Comparison of ENCODE assay signal across 8 cellular contexts in the genomic region with DNA sequence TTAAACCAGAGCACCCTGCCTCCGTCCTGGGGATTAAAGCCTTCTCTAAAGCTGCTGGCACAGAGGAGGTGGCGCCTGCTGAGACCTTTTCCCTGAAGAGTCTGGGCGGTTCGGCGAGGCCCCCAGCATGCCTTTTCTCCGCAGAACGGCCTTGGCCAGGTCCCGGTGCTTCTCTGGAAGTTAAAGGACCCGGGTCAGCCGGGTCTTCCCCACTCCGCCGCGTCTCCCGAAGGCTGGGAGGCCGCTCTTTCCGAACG. TPM values are rescaled to one million over a fixed set of nuclear protein-coding genes. Genes with fewer than 3 reads are reported as not detected.
DNase-seq lines count a peak whose midpoint lies in the region; ATAC-seq and TF ChIP-seq lines count a peak whose summit lies in the region.

No MANE protein-coding gene starts in this region.

- intact Hi-C loops in activated T-helper 2 cell treated with anti-CD3 and anti-CD28 coated beads, Interferon-gamma antibody, Interleukin-2, Interleukin-4, amounts not matched to agents 10 μg/mL and 5 μg/mL and 100 μg/mL, durations not matched to agents 14 hours and 24 hours and 36 hours (cut with micrococcal nuclease), result loop anchor here (2.0 to 5.0 kb wide), 3 partner anchors 15 to 46 kb away; partner anchors contain the start of genes MPI and SCAMP2

- H3K4me3 ChIP-seq in gastroesophageal sphincter, result peak overlapping the region; percentile 83 to 84
- peak overlapping the region; percentile 74 for H3K4me3 ChIP-seq in parathyroid adenoma (ENCODE audit: low read depth, low read length)

- CTCF ChIA-PET in activated CD8-positive, alpha-beta memory T cell treated with anti-CD3 and anti-CD28 coated beads, Interleukin-2, amount 10 ng/mL, durations not matched to agents 7 days and 5 days (lab: Charles Lee), result interaction anchor here (0.7 to 9.0 kb wide), 26 partner anchors 10 to 283 kb away, joined by 3 to 101 read pairs (median 4); partner anchors contain the start of genes MPI, RPP25 and SCAMP2

- peaks cover 39% of the 10 kb centered on the region for H3K4me1 Mint-ChIP-seq in activated CD8-positive, alpha-beta memory T cell treated with anti-CD3 and anti-CD28 coated beads, Interleukin-2, amount 10 ng/mL, durations not matched to agents 7 days and 5 days
- H3K4me1 Mint-ChIP-seq in activated T-helper 2 cell treated with anti-CD3 and anti-CD28 coated beads, Interferon-gamma antibody, Interleukin-2, Interleukin-4, amounts not matched to agents 10 μg/mL and 5 μg/mL and 100 μg/mL, durations not matched to agents 14 hours and 24 hours and 36 hours (ENCODE audit: low read depth), result peaks cover 33% of the 10 kb centered on the region

- TF ChIP-seq EP300 in gastroesophageal sphincter (IDR thresholded peaks at IDR 0.05), result no peak

- no peaks in the 10 kb centered on the region for H3K27me3 ChIP-seq in gastroesophageal sphincter
- H3K27me3 ChIP-seq in parathyroid adenoma (ENCODE audit: control insufficient read depth, insufficient read depth, low read length), result no peaks in the 10 kb centered on the region

- H3K27ac ChIP-seq in gastroesophageal sphincter, result peak overlapping the region; percentile 85 to 99 (median 96)
- peak overlapping the region; percentile 90 for H3K27ac ChIP-seq in parathyroid adenoma

- TF ChIP-seq POLR2A in gastroesophageal sphincter (IDR thresholded peaks at IDR 0.05), result no peak

- H3K4me3 Mint-ChIP-seq in activated CD8-positive, alpha-beta memory T cell treated with anti-CD3 and anti-CD28 coated beads, Interleukin-2, amount 10 ng/mL, durations not matched to agents 7 days and 5 days, result peak overlapping the region; percentile 93
- peak overlapping the region; percentile 91 for H3K4me3 Mint-ChIP-seq in activated T-helper 2 cell treated with anti-CD3 and anti-CD28 coated beads, Interferon-gamma antibody, Interleukin-2, Interleukin-4, amounts not matched to agents 10 μg/mL and 5 μg/mL and 100 μg/mL, durations not matched to agents 14 hours and 24 hours and 36 hours (ENCODE audit: low read depth)

- DNase-seq in activated CD8-positive, alpha-beta memory T cell treated with anti-CD3 and anti-CD28 coated beads, Interleukin-2, amount 10 ng/mL, durations not matched to agents 7 days and 5 days, result peak; percentile 56
- DNase-seq in activated CD8-positive, alpha-beta memory T cell treated with anti-CD3 and anti-CD28 coated beads, Interleukin-2, amount 50 U/mL, for 48 hours, result no peak
- peak; percentile 28 for DNase-seq in activated T-helper 2 cell treated with anti-CD3 and anti-CD28 coated beads, Interferon-gamma antibody, Interleukin-2, Interleukin-4, amounts not matched to agents 10 μg/mL and 5 μg/mL and 100 μg/mL, durations not matched to agents 14 hours and 24 hours and 36 hours (ENCODE audit: low spot score)
- no peak for DNase-seq in GDM1 (lab: John Stamatoyannopoulos, UW)

- H3K4me1 ChIP-seq in gastroesophageal sphincter, result peaks cover 0 to 53% (median 17%) of the 10 kb centered on the region in 3 donors
- peaks cover 5% of the 10 kb centered on the region for H3K4me1 ChIP-seq in parathyroid adenoma

- peak; percentile 35 for ATAC-seq in activated CD8-positive, alpha-beta memory T cell treated with anti-CD3 and anti-CD28 coated beads, Interleukin-2, amount 10 ng/mL, durations not matched to agents 7 days and 5 days
- ATAC-seq in HG03521 (IDR thresholded peaks at IDR 0.05; ENCODE audit: unreplicated experiment) (peak; percentile 10), gastroesophageal sphincter (peak; percentile 17), GM18520 (IDR thresholded peaks at IDR 0.05; ENCODE audit: unreplicated experiment) (no peak)

- H3K4me2 ChIP-seq in parathyroid adenoma (ENCODE audit: low read length), result peak overlapping the region; percentile 93

- no peaks in the 10 kb centered on the region for H3K79me2 ChIP-seq in parathyroid adenoma

- no peaks in the 10 kb centered on the region for H3K9me3 Mint-ChIP-seq in activated CD8-positive, alpha-beta memory T cell treated with anti-CD3 and anti-CD28 coated beads, Interleukin-2, amount 10 ng/mL, durations not matched to agents 7 days and 5 days (ENCODE audit: low read depth)
- H3K9me3 Mint-ChIP-seq in activated T-helper 2 cell treated with anti-CD3 and anti-CD28 coated beads, Interferon-gamma antibody, Interleukin-2, Interleukin-4, amounts not matched to agents 10 μg/mL and 5 μg/mL and 100 μg/mL, durations not matched to agents 14 hours and 24 hours and 36 hours, result no peaks in the 10 kb centered on the region

- peak overlapping the region; percentile 67 for H3K9ac ChIP-seq in parathyroid adenoma

- H2AFZ ChIP-seq in parathyroid adenoma, result peak overlapping the region; percentile 97

- TF ChIP-seq CTCF in gastroesophageal sphincter (IDR thresholded peaks at IDR 0.05), result no peak
- no peak for TF ChIP-seq CTCF in parathyroid adenoma (IDR thresholded peaks at IDR 0.05)

- H3K9me3 ChIP-seq in gastroesophageal sphincter (no peaks in the 10 kb centered on the region), parathyroid adenoma (ENCODE audit: control insufficient read depth, low read length) (no peaks in the 10 kb centered on the region)

- H3K27ac Mint-ChIP-seq in activated CD8-positive, alpha-beta memory T cell treated with anti-CD3 and anti-CD28 coated beads, Interleukin-2, amount 10 ng/mL, durations not matched to agents 7 days and 5 days, result peak overlapping the region; percentile 79
- peak overlapping the region; percentile 66 for H3K27ac Mint-ChIP-seq in activated T-helper 2 cell treated with anti-CD3 and anti-CD28 coated beads, Interferon-gamma antibody, Interleukin-2, Interleukin-4, amounts not matched to agents 10 μg/mL and 5 μg/mL and 100 μg/mL, durations not matched to agents 14 hours and 24 hours and 36 hours

- H3K36me3 ChIP-seq in gastroesophageal sphincter (peaks cover 0 to 42% of the 10 kb centered on the region in 2 donors), parathyroid adenoma (ENCODE audit: control insufficient read depth, insufficient read depth, low read length) (no peaks in the 10 kb centered on the region)

- H3K27me3 Mint-ChIP-seq in activated CD8-positive, alpha-beta memory T cell treated with anti-CD3 and anti-CD28 coated beads, Interleukin-2, amount 10 ng/mL, durations not matched to agents 7 days and 5 days, result no peaks in the 10 kb centered on the region
- H3K27me3 Mint-ChIP-seq in activated T-helper 2 cell treated with anti-CD3 and anti-CD28 coated beads, Interferon-gamma antibody, Interleukin-2, Interleukin-4, amounts not matched to agents 10 μg/mL and 5 μg/mL and 100 μg/mL, durations not matched to agents 14 hours and 24 hours and 36 hours (ENCODE audit: low read depth), result no peaks in the 10 kb centered on the region

- H3K36me3 Mint-ChIP-seq in activated CD8-positive, alpha-beta memory T cell treated with anti-CD3 and anti-CD28 coated beads, Interleukin-2, amount 10 ng/mL, durations not matched to agents 7 days and 5 days, result peaks cover 25% of the 10 kb centered on the region
- peaks cover 49% of the 10 kb centered on the region for H3K36me3 Mint-ChIP-seq in activated T-helper 2 cell treated with anti-CD3 and anti-CD28 coated beads, Interferon-gamma antibody, Interleukin-2, Interleukin-4, amounts not matched to agents 10 μg/mL and 5 μg/mL and 100 μg/mL, durations not matched to agents 14 hours and 24 hours and 36 hours (ENCODE audit: low read depth)

- 0% methylated on average over 1 of the region's 17 CpGs for WGBS in gastroesophageal sphincter (ENCODE audit: low coverage in 1 of 2), 2 donors

RNA-seq across cellular contexts. Expression of gene FAM219B, which starts 0.5 kb away (rescaled TPM):
- 100 to 1,000 TPM in 1 of 2 experiments, 10 to 100 TPM in 1; 95.2 to 119 TPM for total RNA-seq in activated CD8-positive, alpha-beta memory T cell treated with anti-CD3 and anti-CD28 coated beads, Interleukin-2, amount 10 ng/mL, durations not matched to agents 7 days and 5 days
- 82.1 and 95.2 TPM in 2 replicates for total RNA-seq in activated T-helper 2 cell treated with anti-CD3 and anti-CD28 coated beads, Interferon-gamma antibody, Interleukin-2, Interleukin-4, amounts not matched to agents 10 μg/mL and 5 μg/mL and 100 μg/mL, durations not matched to agents 14 hours and 24 hours and 36 hours
- total RNA-seq in gastroesophageal sphincter, result 10 to 100 TPM; 85.0 to 93.4 (median 88.8) TPM

RNA-seq across cellular contexts. Expression of gene MPI, which starts 16.3 kb away (rescaled TPM):
- total RNA-seq in activated CD8-positive, alpha-beta memory T cell treated with anti-CD3 and anti-CD28 coated beads, Interleukin-2, amount 10 ng/mL, durations not matched to agents 7 days and 5 days, result 10 to 100 TPM; 52.8 to 59.0 TPM
- total RNA-seq in activated T-helper 2 cell treated with anti-CD3 and anti-CD28 coated beads, Interferon-gamma antibody, Interleukin-2, Interleukin-4, amounts not matched to agents 10 μg/mL and 5 μg/mL and 100 μg/mL, durations not matched to agents 14 hours and 24 hours and 36 hours, result 66.3 and 71.6 TPM in 2 replicates
- 10 to 100 TPM; 36.5 to 58.8 (median 42.5) TPM for total RNA-seq in gastroesophageal sphincter

RNA-seq across cellular contexts. Expression of gene COX5A, which starts 31.8 kb away (rescaled TPM):
- 100 to 1,000 TPM; 322 to 326 TPM for total RNA-seq in activated CD8-positive, alpha-beta memory T cell treated with anti-CD3 and anti-CD28 coated beads, Interleukin-2, amount 10 ng/mL, durations not matched to agents 7 days and 5 days
- 311 and 333 TPM in 2 replicates for total RNA-seq in activated T-helper 2 cell treated with anti-CD3 and anti-CD28 coated beads, Interferon-gamma antibody, Interleukin-2, Interleukin-4, amounts not matched to agents 10 μg/mL and 5 μg/mL and 100 μg/mL, durations not matched to agents 14 hours and 24 hours and 36 hours
- 100 to 1,000 TPM in 2 of 4 donors, 10 to 100 TPM in 2; 57.9 to 105 (median 94.5) TPM for total RNA-seq in gastroesophageal sphincter

RNA-seq across cellular contexts. Expression of gene SCAMP2, which starts 33.0 kb away (rescaled TPM):
- total RNA-seq in activated CD8-positive, alpha-beta memory T cell treated with anti-CD3 and anti-CD28 coated beads, Interleukin-2, amount 10 ng/mL, durations not matched to agents 7 days and 5 days, result 100 to 1,000 TPM; 108 to 115 TPM
- total RNA-seq in activated T-helper 2 cell treated with anti-CD3 and anti-CD28 coated beads, Interferon-gamma antibody, Interleukin-2, Interleukin-4, amounts not matched to agents 10 μg/mL and 5 μg/mL and 100 μg/mL, durations not matched to agents 14 hours and 24 hours and 36 hours, result 85.0 and 90.6 TPM in 2 replicates
- total RNA-seq in gastroesophageal sphincter, result 100 to 1,000 TPM in 1 of 4 donors, 10 to 100 TPM in 3; 45.6 to 111 (median 72.1) TPM

RNA-seq across cellular contexts. Expression of gene RPP25, which starts 50.5 kb away (rescaled TPM):
- total RNA-seq in activated CD8-positive, alpha-beta memory T cell treated with anti-CD3 and anti-CD28 coated beads, Interleukin-2, amount 10 ng/mL, durations not matched to agents 7 days and 5 days, result 1 to 10 TPM; 6.8 to 7.5 TPM
- 13.1 and 14.2 TPM in 2 replicates for total RNA-seq in activated T-helper 2 cell treated with anti-CD3 and anti-CD28 coated beads, Interferon-gamma antibody, Interleukin-2, Interleukin-4, amounts not matched to agents 10 μg/mL and 5 μg/mL and 100 μg/mL, durations not matched to agents 14 hours and 24 hours and 36 hours
- total RNA-seq in gastroesophageal sphincter, result 1 to 10 TPM; 1.6 to 8.0 (median 6.7) TPM

Comparison
In these comparisons a context has a peak if more than half of its experiments do, and no peak if none do; other contexts are left out.
1. DNase-seq: peak in activated CD8-positive, alpha-beta memory T cell treated with anti-CD3 and anti-CD28 coated beads, Interleukin-2, amount 10 ng/mL, durations not matched to agents 7 days and 5 days (single experiment) and activated T-helper 2 cell treated with anti-CD3 and anti-CD28 coated beads, Interferon-gamma antibody, Interleukin-2, Interleukin-4, amounts not matched to agents 10 μg/mL and 5 μg/mL and 100 μg/mL, durations not matched to agents 14 hours and 24 hours and 36 hours (single experiment); none in activated CD8-positive, alpha-beta memory T cell treated with anti-CD3 and anti-CD28 coated beads, Interleukin-2, amount 50 U/mL, for 48 hours (single experiment) and GDM1 (single experiment).